In genomic region chr19:38375098-38375493, GRCh38 we compare ENCODE assay signal across 1 cellular context.
TF ChIP-seq lines count a peak whose summit lies in the region.

No MANE protein-coding gene starts in this region.

TF ChIP-seq in K562, 482 proteins besides CTCF, POLR2A, EP300 and RAD21:
- TF ChIP-seq SOX6 (IDR thresholded peaks at IDR 0.05) (no peak), RBBP5 (IDR thresholded peaks at IDR 0.05; ENCODE audit: borderline replicate concordance, insufficient read depth, low read length, poor library complexity, severe bottlenecking) (peak; percentile 41), BRD4 (IDR thresholded peaks at IDR 0.05) (peak; percentile 33; the same call in 1 of the 2 replicates), SIN3A (IDR thresholded peaks at IDR 0.05; ENCODE audit: borderline replicate concordance in 2 of 2, control insufficient read depth in 1 of 2, low read depth in 2 of 2, low read length in 2 of 2) (0 out of 4 replicates have a peak, but pooled peaks of 1 of the 2 experiments have one; percentile 27), AFF1 (IDR thresholded peaks at IDR 0.05; ENCODE audit: low read depth in 1 of 2, partially characterized antibody in 2 of 2) (peak in 1 of 2 experiments; percentile 10), LEF1 (IDR thresholded peaks at IDR 0.05) (peak; percentile 22), SMARCC2 (IDR thresholded peaks at IDR 0.05; ENCODE audit: low read depth) (0 out of 2 replicates have a peak, but pooled peaks have one; percentile 0), ZC3H4 (CRISPR knock-in tag; IDR thresholded peaks at IDR 0.05; ENCODE audit: borderline replicate concordance) (0 out of 2 replicates have a peak, but pooled peaks have one; percentile 30), CREM (IDR thresholded peaks at IDR 0.05; ENCODE audit: low read depth) (no peak), ZNF431 (CRISPR knock-in tag; IDR thresholded peaks at IDR 0.05) (0 out of 2 replicates have a peak, but pooled peaks have one; percentile 24), ARID1B (IDR thresholded peaks at IDR 0.05) (0 out of 2 replicates have a peak, but pooled peaks have one; percentile 20), ZNF384 (IDR thresholded peaks at IDR 0.05; ENCODE audit: low read depth, low read length) (0 out of 2 replicates have a peak, but pooled peaks have one; percentile 19), NKRF (IDR thresholded peaks at IDR 0.05; ENCODE audit: borderline replicate concordance) (peak; percentile 55; the same call in 1 of the 2 replicates), ID3 (CRISPR knock-in tag; IDR thresholded peaks at IDR 0.05) (no peak), ID3 (tag; IDR thresholded peaks at IDR 0.05) (0 out of 2 replicates have a peak, but pooled peaks have one; percentile 4), KDM4B (IDR thresholded peaks at IDR 0.05; ENCODE audit: borderline replicate concordance in 2 of 2, low read depth in 1 of 2) (0 out of 4 replicates have a peak, but pooled peaks of 1 of the 2 experiments have one; percentile 4), ATF6 (CRISPR knock-in tag; IDR thresholded peaks at IDR 0.05) (0 out of 2 replicates have a peak, but pooled peaks have one; percentile 20), RFX1 (IDR thresholded peaks at IDR 0.05) (no peak), ETV5 (CRISPR knock-in tag; IDR thresholded peaks at IDR 0.05; ENCODE audit: low read depth) (no peak), MIER1 (IDR thresholded peaks at IDR 0.05; ENCODE audit: low read depth) (0 out of 2 replicates have a peak, but pooled peaks have one; percentile 31), MYBL2 (IDR thresholded peaks at IDR 0.05; ENCODE audit: low read depth) (no peak), MYBL2 (CRISPR knock-in tag; IDR thresholded peaks at IDR 0.05; ENCODE audit: borderline replicate concordance) (no peak), ZBTB7A (IDR thresholded peaks at IDR 0.05; ENCODE audit: borderline replicate concordance, control insufficient read depth, low read depth, low read length) (0 out of 2 replicates have a peak, but pooled peaks have one; percentile 6), LCOR (CRISPR knock-in tag; IDR thresholded peaks at IDR 0.05) (0 out of 2 replicates have a peak, but pooled peaks have one; percentile 14), JUN (IDR thresholded peaks at IDR 0.05; ENCODE audit: borderline replicate concordance, low read depth, low read length) (no peak), JUN (CRISPR knock-in tag; IDR thresholded peaks at IDR 0.05; ENCODE audit: borderline replicate concordance) (no peak), SAP30 (IDR thresholded peaks at IDR 0.05; ENCODE audit: borderline replicate concordance, insufficient read depth, low read depth, low read length, poor library complexity, severe bottlenecking) (peak; percentile 61), ZNF12 (CRISPR knock-in tag; IDR thresholded peaks at IDR 0.05) (0 out of 2 replicates have a peak, but pooled peaks have one; percentile 81), SMARCE1 (IDR thresholded peaks at IDR 0.05) (peak; percentile 70; the same call in 1 of the 2 replicates), UBTF (IDR thresholded peaks at IDR 0.05; ENCODE audit: borderline replicate concordance in 1 of 2, low read depth in 2 of 2, low read length in 2 of 2) (0 out of 4 replicates have a peak, but pooled peaks of 1 of the 2 experiments have one; percentile 9), SMARCA4 (IDR thresholded peaks at IDR 0.05) (0 out of 2 replicates have a peak, but pooled peaks have one; percentile 28)
TF ChIP-seq in K562: peak in this region for 22.
